ENCODE assay signal across 8 cellular contexts in genomic region chr16:4846901-4847773, GRCh38. TPM values are rescaled to one million over a fixed set of nuclear protein-coding genes. Genes with fewer than 3 reads are reported as not detected.
DNase-seq lines count a peak whose midpoint lies in the region; ATAC-seq and TF ChIP-seq lines count a peak whose summit lies in the region.

GLYR1 (minus strand) TSS chr16:4847288; CDS start chr16:4847265, 23 bp downstream.
A gene with protein sequence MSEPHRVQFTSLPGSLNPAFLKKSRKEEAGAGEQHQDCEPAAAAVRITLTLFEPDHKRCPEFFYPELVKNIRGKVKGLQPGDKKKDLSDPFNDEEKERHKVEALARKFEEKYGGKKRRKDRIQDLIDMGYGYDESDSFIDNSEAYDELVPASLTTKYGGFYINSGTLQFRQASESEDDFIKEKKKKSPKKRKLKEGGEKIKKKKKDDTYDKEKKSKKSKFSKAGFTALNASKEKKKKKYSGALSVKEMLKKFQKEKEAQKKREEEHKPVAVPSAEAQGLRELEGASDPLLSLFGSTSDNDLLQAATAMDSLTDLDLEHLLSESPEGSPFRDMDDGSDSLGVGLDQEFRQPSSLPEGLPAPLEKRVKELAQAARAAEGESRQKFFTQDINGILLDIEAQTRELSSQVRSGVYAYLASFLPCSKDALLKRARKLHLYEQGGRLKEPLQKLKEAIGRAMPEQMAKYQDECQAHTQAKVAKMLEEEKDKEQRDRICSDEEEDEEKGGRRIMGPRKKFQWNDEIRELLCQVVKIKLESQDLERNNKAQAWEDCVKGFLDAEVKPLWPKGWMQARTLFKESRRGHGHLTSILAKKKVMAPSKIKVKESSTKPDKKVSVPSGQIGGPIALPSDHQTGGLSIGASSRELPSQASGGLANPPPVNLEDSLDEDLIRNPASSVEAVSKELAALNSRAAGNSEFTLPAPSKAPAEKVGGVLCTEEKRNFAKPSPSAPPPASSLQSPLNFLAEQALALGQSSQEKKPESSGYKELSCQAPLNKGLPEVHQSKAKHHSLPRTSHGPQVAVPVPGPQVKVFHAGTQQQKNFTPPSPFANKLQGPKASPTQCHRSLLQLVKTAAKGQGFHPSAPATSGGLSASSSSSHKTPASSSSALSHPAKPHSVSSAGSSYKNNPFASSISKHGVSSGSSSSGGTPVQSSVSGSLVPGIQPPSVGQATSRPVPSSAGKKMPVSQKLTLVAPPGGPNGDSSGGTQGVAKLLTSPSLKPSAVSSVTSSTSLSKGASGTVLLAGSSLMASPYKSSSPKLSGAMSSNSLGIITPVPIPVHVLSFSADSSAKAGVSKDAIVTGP (N-terminal part only) (plus strand): TSS chr16:4847481. CDS start chr16:4852918, 5,437 bp downstream.

- ATAC-seq in effector memory CD8-positive, alpha-beta T cell (replicated peaks), result peak; percentile 86
- ATAC-seq in memory B cell (ENCODE audit: low read depth), result peak; percentile 86

- H3K36me3 Mint-ChIP-seq in effector memory CD8-positive, alpha-beta T cell (ENCODE audit: insufficient read depth), result peaks cover 45% of the 10 kb centered on the region
- H3K36me3 Mint-ChIP-seq in memory B cell, result peaks cover 7% of the 10 kb centered on the region

- peaks cover 30 to 50% of the 10 kb centered on the region in 2 donors for H3K4me1 Mint-ChIP-seq in effector memory CD8-positive, alpha-beta T cell (ENCODE audit: low read depth in 2 of 2)
- H3K4me1 Mint-ChIP-seq in memory B cell, result peaks cover 24% of the 10 kb centered on the region

- no peaks in the 10 kb centered on the region for H3K9me3 Mint-ChIP-seq in effector memory CD8-positive, alpha-beta T cell
- H3K9me3 Mint-ChIP-seq in memory B cell, result no peaks in the 10 kb centered on the region

- no peak for TF ChIP-seq CTCF in GM20000 (IDR thresholded peaks at IDR 0.05; ENCODE audit: extremely low read depth, missing control alignments)

- DNase-seq in CMK (ENCODE audit: low read depth), result peak; percentile 87
- DNase-seq in GM20000 (ENCODE audit: low spot score), result peak; percentile 99
- DNase-seq in HT-29 (ENCODE audit: low spot score), result peak; percentile 98
- DNase-seq in NOMO-1 (lab: John Stamatoyannopoulos, UW; ENCODE audit: unreplicated experiment in 2 of 2), result peak; percentile 96 to 97
- peak; percentile 99 for DNase-seq in activated CD8-positive, alpha-beta memory T cell treated with anti-CD3 and anti-CD28 coated beads for 4 hours (ENCODE audit: low read depth in 2 of 2)
- DNase-seq in effector memory CD8-positive, alpha-beta T cell, result peak; percentile 99 to 100 (median 100)
- peak; percentile 99 for DNase-seq in memory B cell (ENCODE audit: low spot score in 2 of 2)
- DNase-seq in stimulated activated CD8-positive, alpha-beta memory T cell treated with anti-CD3 and anti-CD28 coated beads, Interleukin-12 subunit alpha, Interleukin-12 subunit beta, amount 100 ng/mL, for 24 hours (ENCODE audit: extremely low read depth), result peak; percentile 100

- H3K27me3 Mint-ChIP-seq in effector memory CD8-positive, alpha-beta T cell, result no peaks in the 10 kb centered on the region
- no peaks in the 10 kb centered on the region for H3K27me3 Mint-ChIP-seq in memory B cell

- peak within 1 kb of the TSS; percentile 98 to 99 for H3K27ac Mint-ChIP-seq in effector memory CD8-positive, alpha-beta T cell
- peak within 1 kb of the TSS; percentile 99 for H3K27ac Mint-ChIP-seq in memory B cell

- H3K4me3 Mint-ChIP-seq in effector memory CD8-positive, alpha-beta T cell, result peak within 1 kb of the TSS; percentile 89 to 93
- H3K4me3 Mint-ChIP-seq in memory B cell, result peak within 1 kb of the TSS; percentile 94

RNA-seq across cellular contexts. Expression of gene GLYR1, which starts in this region (rescaled TPM):
- total RNA-seq in HT-29 (2014; rRNA removed; shearing (Covaris generic)), result 46.2 and 54.7 TPM in 2 replicates

RNA-seq across cellular contexts. Expression of the second gene that starts in this region (rescaled TPM):
- total RNA-seq in HT-29 (2014; rRNA removed; shearing (Covaris generic)), result 34.6 and 35.1 TPM in 2 replicates

Comparison
In these comparisons a context has a peak if more than half of its experiments do, and no peak if none do; other contexts are left out.
1. Peak in every context shown above with its lines: DNase-seq and ATAC-seq.